ENCODE assay signal across 8 cellular contexts in the genomic region with DNA sequence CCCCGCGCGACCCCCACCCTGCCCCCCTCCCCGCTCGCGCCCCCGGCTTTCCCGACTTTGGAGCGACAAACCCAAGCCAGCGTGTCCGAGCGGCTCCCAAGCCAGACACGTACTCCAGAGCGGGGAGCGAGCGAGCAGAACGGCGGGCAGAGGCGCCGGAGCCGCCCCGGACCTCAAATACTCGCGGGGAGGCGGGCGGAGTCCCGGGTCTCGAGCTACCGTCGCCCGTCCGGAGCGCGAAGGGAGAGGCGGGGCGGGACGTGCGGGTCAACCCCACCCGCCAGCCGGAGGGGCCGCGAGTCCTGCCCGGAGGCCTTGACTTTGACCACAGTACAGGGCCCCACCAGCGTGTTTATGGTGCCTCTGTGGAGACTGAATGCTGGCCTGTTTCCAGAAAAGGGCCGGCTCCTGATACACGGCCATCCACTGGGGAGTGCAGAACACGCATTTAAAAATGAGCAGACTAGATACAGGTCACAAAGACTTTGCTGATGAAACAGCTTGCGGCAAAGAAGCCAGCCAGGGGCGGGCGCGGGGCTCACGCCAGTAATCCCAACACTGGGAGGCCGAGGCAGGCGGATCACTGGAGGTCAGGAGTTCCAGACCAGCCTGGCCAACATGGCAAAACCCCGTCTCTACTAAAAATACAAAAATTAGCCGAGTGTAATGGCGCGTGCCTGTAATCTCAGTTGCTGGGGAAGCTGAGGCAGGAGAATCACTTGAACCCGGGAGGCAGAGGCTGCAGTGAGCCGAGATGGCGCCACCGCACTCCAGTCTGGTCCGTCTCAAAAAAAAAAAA. TPM values are rescaled to one million over a fixed set of nuclear protein-coding genes. Genes with fewer than 3 reads are reported as not detected.
DNase-seq lines count a peak whose midpoint lies in the region; ATAC-seq, FAIRE-seq and TF ChIP-seq lines count a peak whose summit lies in the region.

A gene (minus strand): TSS at position 148 of the 799 bp plus-strand sequence. CDS start 12,235 bp downstream, outside the sequence.

- H3K27ac ChIP-seq in effector memory CD4-positive, alpha-beta T cell (ENCODE audit: insufficient read depth, low read length, poor library complexity, severe bottlenecking): peak within 1 kb of the TSS; percentile 61
- peak within 1 kb of the TSS; percentile 63 for H3K27ac ChIP-seq in HepG2 (ENCODE audit: extremely low read length, insufficient read depth, low read length)

- TF ChIP-seq EP300 in HepG2 (IDR thresholded peaks at IDR 0.05; ENCODE audit: low read depth in 2 of 2, low read length in 2 of 2) (no peak; a peak in 1 of 4 replicates), HepG2 (CRISPR knock-in tag; IDR thresholded peaks at IDR 0.05; ENCODE audit: borderline replicate concordance) (no peak)

- ATAC-seq in HepG2: peak; percentile 87
- no peak for ATAC-seq in GM21717 (IDR thresholded peaks at IDR 0.05; ENCODE audit: unreplicated experiment)
- no peak for ATAC-seq in HG03039 (IDR thresholded peaks at IDR 0.05; ENCODE audit: unreplicated experiment)

- DNase-seq in GM03348 (ENCODE audit: low spot score) (peak; percentile 87), NCI-H1105 treated with DMSO at 0.1 percent for 48 hours (lab: John Stamatoyannopoulos, UW) (peak; percentile 25), HepG2 (ENCODE audit: low spot score) (peak; percentile 38)
- peak; percentile 82 for DNase-seq in activated CD8-positive, alpha-beta memory T cell treated with anti-CD3 and anti-CD28 coated beads for 24 hours
- DNase-seq in effector memory CD4-positive, alpha-beta T cell: peak in 1 of 3 donors; percentile 20
- DNase-seq in stimulated activated CD4-positive, alpha-beta T cell treated with anti-CD3 and anti-CD28 coated beads, Interleukin-2, amount 100 ng/mL, for 4 hours (ENCODE audit: low read depth): peak; percentile 13

- H2AFZ ChIP-seq in HepG2 (ENCODE audit: low read length): peak within 1 kb of the TSS; percentile 45

- peaks cover 4% of the 10 kb centered on the region for H3K4me1 ChIP-seq in effector memory CD4-positive, alpha-beta T cell (ENCODE audit: control insufficient read depth, insufficient read depth, low read length, poor library complexity, severe bottlenecking)
- H3K4me1 ChIP-seq in HepG2 (ENCODE audit: insufficient read depth, low read length): peaks cover 50% of the 10 kb centered on the region

- no TSS peak for BruUV-seq in HepG2 (replicated peaks; lab: Mats Ljungman, UMichigan)

- TF ChIP-seq CTCF in HepG2 (CRISPR knock-in tag; IDR thresholded peaks at IDR 0.05): peak; percentile 11; the same call in 1 of the 2 replicates

- peak within 1 kb of the TSS; percentile 72 for H3K9ac ChIP-seq in HepG2 (ENCODE audit: insufficient read depth, low read depth, low read length)

- no peaks in the 10 kb centered on the region for H3K79me2 ChIP-seq in HepG2 (ENCODE audit: insufficient read depth, low read length)

- peak in 1 of 2 experiments; percentile 15; a peak in 1 of 4 replicates for TF ChIP-seq POLR2A in HepG2 (IDR thresholded peaks at IDR 0.05; ENCODE audit: insufficient read depth in 1 of 2, low read depth in 2 of 2, low read length in 2 of 2)

- no peaks in the 10 kb centered on the region for H3K36me3 ChIP-seq in effector memory CD4-positive, alpha-beta T cell (ENCODE audit: control insufficient read depth, insufficient read depth, low read length)
- no peaks in the 10 kb centered on the region for H3K36me3 ChIP-seq in HepG2 (replicated peaks in 1 of 2; ENCODE audit: control insufficient read depth in 1 of 2, insufficient read depth in 2 of 2, low read length in 2 of 2)

- POLR2A ChIA-PET in HepG2 (lab: Yijun Ruan, JAX): interaction anchor here (0.7 to 1.7 kb wide), 13 partner anchors 10 to 131 kb away, joined by 3 to 25 read pairs (median 5); a partner anchor contains a TSS

- no peaks in the 10 kb centered on the region for H3K9me3 ChIP-seq in effector memory CD4-positive, alpha-beta T cell (ENCODE audit: control insufficient read depth, low read length)
- no peaks in the 10 kb centered on the region for H3K9me3 ChIP-seq in HepG2 (ENCODE audit: low read length)

- peak within 1 kb of the TSS; percentile 81 for H3K4me2 ChIP-seq in HepG2 (ENCODE audit: low read depth, low read length)

- H4K20me1 ChIP-seq in HepG2 (ENCODE audit: insufficient read depth, low read length): no peaks in the 10 kb centered on the region

- under 1% methylated on average over 39 of the region's 63 CpGs for WGBS in HepG2 (ENCODE audit: low lambda C conversion rate)

- FAIRE-seq in HepG2 (lab: Jason Lieb, UNC): no peak

- intact Hi-C loops in HepG2 (cut with micrococcal nuclease; ENCODE audit: unreplicated experiment): loop anchor here (2.0 kb wide), 1 partner anchor 17 kb away; no protein-coding TSS in a partner anchor

- peak within 1 kb of the TSS; percentile 78 for H3K4me3 ChIP-seq in effector memory CD4-positive, alpha-beta T cell (ENCODE audit: insufficient read depth, low read depth, low read length, poor library complexity, severe bottlenecking)
- peak within 1 kb of the TSS; percentile 61 to 84 (median 68) for H3K4me3 ChIP-seq in HepG2 (replicated peaks in 1 of 3; ENCODE audit: insufficient read depth in 1 of 3, low read depth in 2 of 3, low read length in 3 of 3)

- in situ Hi-C loops in HepG2 (cut with HindIII; ENCODE audit: extremely low pct_ligation_motif_present, low pct_unique_long_range_greater_than_20kb): no loop called here

- no peak for TF ChIP-seq RAD21 in HepG2 (CRISPR knock-in tag; IDR thresholded peaks at IDR 0.05)

- H3K27me3 ChIP-seq in effector memory CD4-positive, alpha-beta T cell (replicated peaks; ENCODE audit: control insufficient read depth, insufficient read depth, low read length, poor library complexity, severe bottlenecking): no peaks in the 10 kb centered on the region
- H3K27me3 ChIP-seq in HepG2 (ENCODE audit: control insufficient read depth in 1 of 2, insufficient read depth in 2 of 2, low read length in 2 of 2): peaks cover 0 to 8% of the 10 kb centered on the region in 2 experiments; a peak in 1 of 5 replicates

- CTCF ChIA-PET in HepG2 (lab: Yijun Ruan, JAX; ENCODE audit: low intra/inter-chr PET ratio, low total read pairs): no interaction called here

TF ChIP-seq in HepG2, 621 proteins besides CTCF, POLR2A, EP300 and RAD21 (continues in another document):
- TF ChIP-seq, protein P1, sequence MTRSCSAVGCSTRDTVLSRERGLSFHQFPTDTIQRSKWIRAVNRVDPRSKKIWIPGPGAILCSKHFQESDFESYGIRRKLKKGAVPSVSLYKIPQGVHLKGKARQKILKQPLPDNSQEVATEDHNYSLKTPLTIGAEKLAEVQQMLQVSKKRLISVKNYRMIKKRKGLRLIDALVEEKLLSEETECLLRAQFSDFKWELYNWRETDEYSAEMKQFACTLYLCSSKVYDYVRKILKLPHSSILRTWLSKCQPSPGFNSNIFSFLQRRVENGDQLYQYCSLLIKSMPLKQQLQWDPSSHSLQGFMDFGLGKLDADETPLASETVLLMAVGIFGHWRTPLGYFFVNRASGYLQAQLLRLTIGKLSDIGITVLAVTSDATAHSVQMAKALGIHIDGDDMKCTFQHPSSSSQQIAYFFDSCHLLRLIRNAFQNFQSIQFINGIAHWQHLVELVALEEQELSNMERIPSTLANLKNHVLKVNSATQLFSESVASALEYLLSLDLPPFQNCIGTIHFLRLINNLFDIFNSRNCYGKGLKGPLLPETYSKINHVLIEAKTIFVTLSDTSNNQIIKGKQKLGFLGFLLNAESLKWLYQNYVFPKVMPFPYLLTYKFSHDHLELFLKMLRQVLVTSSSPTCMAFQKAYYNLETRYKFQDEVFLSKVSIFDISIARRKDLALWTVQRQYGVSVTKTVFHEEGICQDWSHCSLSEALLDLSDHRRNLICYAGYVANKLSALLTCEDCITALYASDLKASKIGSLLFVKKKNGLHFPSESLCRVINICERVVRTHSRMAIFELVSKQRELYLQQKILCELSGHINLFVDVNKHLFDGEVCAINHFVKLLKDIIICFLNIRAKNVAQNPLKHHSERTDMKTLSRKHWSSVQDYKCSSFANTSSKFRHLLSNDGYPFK (CRISPR knock-in tag; IDR thresholded peaks at IDR 0.05; ENCODE audit: borderline replicate concordance): peak; percentile 50; the same call in 1 of the 2 replicates
- TF ChIP-seq, protein P2, sequence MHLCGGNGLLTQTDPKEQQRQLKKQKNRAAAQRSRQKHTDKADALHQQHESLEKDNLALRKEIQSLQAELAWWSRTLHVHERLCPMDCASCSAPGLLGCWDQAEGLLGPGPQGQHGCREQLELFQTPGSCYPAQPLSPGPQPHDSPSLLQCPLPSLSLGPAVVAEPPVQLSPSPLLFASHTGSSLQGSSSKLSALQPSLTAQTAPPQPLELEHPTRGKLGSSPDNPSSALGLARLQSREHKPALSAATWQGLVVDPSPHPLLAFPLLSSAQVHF (CRISPR knock-in tag; IDR thresholded peaks at IDR 0.05): 0 out of 2 replicates have a peak, but pooled peaks have one; percentile 59

RNA-seq across cellular contexts. Expression of the gene that starts here (rescaled TPM):
- total RNA-seq in HepG2 (2016; rRNA removed; fragmentation: Illumina TruSeq; extraction: Trizol): 38.2 and 44.8 TPM in 2 replicates
- total RNA-seq in HepG2 (2016; cell fraction: cytosol; rRNA removed; fragmentation: Illumina TruSeq; extraction: Trizol; ENCODE audit: low read depth): 16.6 and 17.4 TPM in 2 replicates
- 38.2 and 41.7 TPM in 2 replicates for total RNA-seq in HepG2 (2016; cell fraction: insoluble cytoplasmic fraction; rRNA removed; fragmentation: Illumina TruSeq; extraction: Trizol)
- 24.5 and 25.6 TPM in 2 replicates for total RNA-seq in HepG2 (2016; cell fraction: membrane; rRNA removed; fragmentation: Illumina TruSeq; extraction: Trizol)
- 23.7 and 24.1 TPM in 2 replicates for total RNA-seq in HepG2 (2016; cell fraction: nucleus; rRNA removed; fragmentation: Illumina TruSeq; extraction: Trizol)
- polyA plus RNA-seq in HepG2 (2011; rRNA removed): 61.3 and 63.6 TPM in 2 replicates
- polyA plus RNA-seq in HepG2 (2011; cell fraction: cytosol; rRNA removed): 64.8 and 79.1 TPM in 2 replicates
- 72.8 and 85.1 TPM in 2 replicates for polyA plus RNA-seq in HepG2 (2011; cell fraction: nucleus; rRNA removed)
- polyA plus RNA-seq in HepG2 (2012): 43.2 and 44.3 TPM in 2 replicates
- polyA plus RNA-seq in HepG2 (2016; cell fraction: cytosol; fragmentation: Illumina TruSeq; extraction: Trizol; ENCODE audit: low read depth): 22.2 and 23.2 TPM in 2 replicates
- 57.5 and 58.5 TPM in 2 replicates for polyA plus RNA-seq in HepG2 (2016; cell fraction: insoluble cytoplasmic fraction; fragmentation: Illumina TruSeq; extraction: Trizol; ENCODE audit: low read depth)
- 27.2 and 27.5 TPM in 2 replicates for polyA plus RNA-seq in HepG2 (2016; cell fraction: membrane; fragmentation: Illumina TruSeq; extraction: Trizol; ENCODE audit: low read depth)
- 53.5 and 56.5 TPM in 2 replicates for polyA plus RNA-seq in HepG2 (2016; cell fraction: nucleus; fragmentation: Illumina TruSeq; extraction: Trizol; ENCODE audit: insufficient read depth, low read depth)
- polyA minus RNA-seq in HepG2 (2011; rRNA and poly(A)+ RNA removed; ENCODE audit: low replicate concordance): 58.5 and 190 TPM in 2 replicates
- 36.4 and 38.5 TPM in 2 replicates for polyA minus RNA-seq in HepG2 (2011; cell fraction: cytosol; rRNA and poly(A)+ RNA removed)
- polyA minus RNA-seq in HepG2 (2011; cell fraction: nucleus; rRNA and poly(A)+ RNA removed): 45.4 and 45.6 TPM in 2 replicates
